In the genomic region with DNA sequence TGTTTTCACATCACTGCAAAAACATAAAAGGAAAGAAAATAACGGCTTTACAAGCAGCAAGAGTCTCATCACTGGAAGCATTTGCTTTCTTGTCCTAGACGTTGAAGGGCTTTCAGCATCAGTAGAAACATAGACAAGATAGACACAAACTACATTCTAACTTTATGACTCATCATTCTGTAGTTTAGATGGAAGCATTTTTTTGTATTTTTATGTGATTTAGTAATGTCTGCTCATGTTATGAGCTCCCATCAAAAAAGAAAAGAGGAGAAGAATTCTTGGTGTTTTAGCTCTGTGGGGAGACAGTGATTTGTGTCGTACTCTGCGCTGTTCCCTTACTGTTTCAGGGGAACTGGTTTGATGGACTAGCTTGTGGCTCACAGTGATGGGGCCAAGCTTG, we compare ENCODE assay signal across 29 cellular contexts.
DNase-seq lines count a peak whose midpoint lies in the region; ATAC-seq and TF ChIP-seq lines count a peak whose summit lies in the region.
"Had no signal": no experiment of that assay in that cellular context is flagged by ENCODE, and none has a peak within 500 bp of the region (broad histone marks: within the 10 kb centered on the region; RNA-seq: fewer than 3 reads in every experiment).

No MANE protein-coding gene starts in this region.

- H3K27me3 ChIP-seq in foreskin keratinocyte = no peaks in the 10 kb centered on the region
- no peaks in the 10 kb centered on the region for H3K27me3 ChIP-seq in Peyer's patch
- no peaks in the 10 kb centered on the region for H3K27me3 ChIP-seq in H9 (ENCODE audit: insufficient read depth, low read length)
- no peaks in the 10 kb centered on the region for H3K27me3 ChIP-seq in hepatocyte
- H3K27me3 ChIP-seq: BLaER1, esophagus squamous epithelium had no signal

- no peak overlapping the region for H2BK15ac ChIP-seq in H9 (ENCODE audit: low read depth, low read length)

- H2BK5ac ChIP-seq in H9 (ENCODE audit: insufficient read length, low read length) = no peak overlapping the region

- no peaks in the 10 kb centered on the region for H3K9me3 ChIP-seq in Peyer's patch
- no peaks in the 10 kb centered on the region for H3K9me3 ChIP-seq in H9 (ENCODE audit: control insufficient read depth, low read depth, low read length)
- no peaks in the 10 kb centered on the region for H3K9me3 ChIP-seq in hepatocyte (ENCODE audit: low read depth)
- H3K9me3 ChIP-seq: BLaER1, esophagus squamous epithelium had no signal

- H3K4me1 ChIP-seq in foreskin keratinocyte (no peaks in the 10 kb centered on the region), Peyer's patch (no peaks in the 10 kb centered on the region), H9 (ENCODE audit: insufficient read depth, low read length) (no peaks in the 10 kb centered on the region), hepatocyte (ENCODE audit: insufficient read depth) (peaks cover 13% of the 10 kb centered on the region)

- ATAC-seq in foreskin keratinocyte = peak; percentile 25
- ATAC-seq in HG03175 (IDR thresholded peaks at IDR 0.05; ENCODE audit: unreplicated experiment) = no peak
- ATAC-seq: naive thymus-derived CD8-positive, alpha-beta T cell; stimulated activated naive CD8-positive, alpha-beta T cell treated with anti-CD3 and anti-CD28 coated beads, Interleukin-15, Interleukin-2, amounts not matched to agents 100 U/mL and 50 U/mL, for 24 hours; T-helper 17 cell had no signal

- H2BK12ac ChIP-seq in H9 (ENCODE audit: insufficient read length, low read depth, low read length) = no peak overlapping the region

- no peaks in the 10 kb centered on the region for H3K9me3 Mint-ChIP-seq in H9
- H3K9me3 Mint-ChIP-seq: activated CD4-positive, alpha-beta memory T cell treated with anti-CD3 and anti-CD28 coated beads, Interleukin-2, amount 10 ng/mL, durations not matched to agents 7 days and 5 days; activated naive CD4-positive, alpha-beta T cell treated with anti-CD3 and anti-CD28 coated beads, Interleukin-2, amount 50 U/mL, for 24 hours; activated T-helper 2 cell treated with anti-CD3 and anti-CD28 coated beads, Interferon-gamma antibody, Interleukin-2, Interleukin-4, amounts not matched to agents 10 μg/mL and 5 μg/mL and 100 μg/mL, durations not matched to agents 14 hours and 24 hours and 36 hours; mesothelial cell of epicardium had no signal

- H4K8ac ChIP-seq in H9 (replicated peaks; ENCODE audit: insufficient read length, low read depth, low read length) = no peak overlapping the region

- peaks cover 3% of the 10 kb centered on the region for H3K27me3 Mint-ChIP-seq in H9 (ENCODE audit: low read depth)
- H3K27me3 Mint-ChIP-seq: activated naive CD4-positive, alpha-beta T cell treated with anti-CD3 and anti-CD28 coated beads, Interleukin-2, amount 50 U/mL, for 24 hours had no signal

- H4K5ac ChIP-seq in H9 (ENCODE audit: insufficient read length, low read depth, low read length) = no peak overlapping the region

- H4K20me1 ChIP-seq in H9 (ENCODE audit: control insufficient read depth, insufficient read depth, insufficient read length) (no peaks in the 10 kb centered on the region), hepatocyte (ENCODE audit: insufficient read depth, poor library complexity, severe bottlenecking) (no peaks in the 10 kb centered on the region)
- H4K20me1 ChIP-seq: BLaER1 had no signal

- H3K36me3 Mint-ChIP-seq in H9 (ENCODE audit: insufficient read depth in 1 of 3, low read depth in 3 of 3) = no peaks in the 10 kb centered on the region
- H3K36me3 Mint-ChIP-seq: activated naive CD4-positive, alpha-beta T cell treated with anti-CD3 and anti-CD28 coated beads, Interleukin-2, amount 50 U/mL, for 24 hours; mesothelial cell of epicardium; naive thymus-derived CD8-positive, alpha-beta T cell had no signal

- no peaks in the 10 kb centered on the region for H3K79me1 ChIP-seq in H9 (ENCODE audit: insufficient read depth, low read depth, low read length, poor library complexity, severe bottlenecking)

- H3K4me3 Mint-ChIP-seq in H9 = no peak overlapping the region
- H3K4me3 Mint-ChIP-seq: activated CD4-positive, alpha-beta memory T cell treated with anti-CD3 and anti-CD28 coated beads, Interleukin-2, amount 10 ng/mL, durations not matched to agents 7 days and 5 days; activated naive CD4-positive, alpha-beta T cell treated with anti-CD3 and anti-CD28 coated beads, Interleukin-2, amount 50 U/mL, for 24 hours; mesothelial cell of epicardium; naive thymus-derived CD8-positive, alpha-beta T cell; T-helper 17 cell had no signal

- H3K23ac ChIP-seq in H9 (ENCODE audit: insufficient read length, low read depth, low read length) = no peak overlapping the region

- no peak overlapping the region for H2BK20ac ChIP-seq in H9 (ENCODE audit: low read depth, low read length, poor library complexity, severe bottlenecking)

- H3K9ac ChIP-seq in H9 (ENCODE audit: extremely low read depth, insufficient read length, low read length) = no peak overlapping the region
- H3K9ac ChIP-seq: BLaER1 had no signal

- no peak for TF ChIP-seq POLR2A in Peyer's patch (IDR thresholded peaks at IDR 0.05)

- no peak overlapping the region for H3T11ph ChIP-seq in H9 (ENCODE audit: low read length)

- no peak overlapping the region for H2BK120ac ChIP-seq in H9 (ENCODE audit: low read depth, low read length, poor library complexity, severe bottlenecking)

- WGBS in H9 (ENCODE audit: extremely low coverage, insufficient read length, low lambda C conversion rate) = no CpG with 5 or more reads among the region's 4 CpGs
- 58% methylated on average over 4 of the region's 4 CpGs for WGBS in hepatocyte (ENCODE audit: low lambda C conversion rate, missing lambda C conversion rate)

- no peak overlapping the region for H3K18ac ChIP-seq in H9 (ENCODE audit: insufficient read length, low read depth, low read length)

- H3K27ac ChIP-seq in foreskin keratinocyte (no peak overlapping the region), Peyer's patch (no peak overlapping the region), H9 (ENCODE audit: insufficient read length, low read depth, low read length) (no peak overlapping the region), hepatocyte (no peak overlapping the region)
- H3K27ac ChIP-seq: BLaER1, esophagus squamous epithelium, SK-N-MC had no signal

- H2AFZ ChIP-seq in H9 (ENCODE audit: low read length) (no peak overlapping the region), hepatocyte (no peak overlapping the region)

- peak; percentile 36 for DNase-seq in A172 (ENCODE audit: low spot score)
- peak; percentile 73 for DNase-seq in GM03348 (ENCODE audit: low spot score)
- DNase-seq in RPMI7951 (ENCODE audit: low read depth) = peak; percentile 23
- DNase-seq in foreskin keratinocyte = peak in 1 of 2 donors; percentile 16
- DNase-seq in Peyer's patch = no peak
- DNase-seq in H9 = no peak
- DNase-seq in hepatocyte (ENCODE audit: low spot score) = no peak
- DNase-seq: 8988T; activated CD4-positive, alpha-beta memory T cell treated with anti-CD3 and anti-CD28 coated beads, Interleukin-2, amount 10 ng/mL, durations not matched to agents 7 days and 5 days; activated CD4-positive, CD25-positive, alpha-beta regulatory T cell treated with anti-CD3 and anti-CD28 coated beads, Interleukin-2, amount 50 U/mL, for 72 hours; aorta; caudate nucleus; COR-L47; DMS53; esophagus squamous epithelium; GF-D8; glutamatergic neuron; naive thymus-derived CD8-positive, alpha-beta T cell; NCI-H2029; NCI-H748 treated with DMSO at 0.1 percent for 48 hours; RPMI8226; stimulated activated naive CD8-positive, alpha-beta T cell treated with anti-CD3 and anti-CD28 coated beads, Interleukin-15, Interleukin-2, amounts not matched to agents 100 U/mL and 50 U/mL, for 24 hours; T-helper 17 cell had no signal

- H3K4me3 ChIP-seq in Peyer's patch (no peak overlapping the region), hepatocyte (no peak overlapping the region)
- H3K4me3 ChIP-seq: BLaER1, esophagus squamous epithelium, SK-N-MC had no signal

- H3K9me2 ChIP-seq in hepatocyte (replicated peaks; ENCODE audit: insufficient read depth) = no peaks in the 10 kb centered on the region

- no peak overlapping the region for H3K4me2 ChIP-seq in H9 (ENCODE audit: insufficient read depth, insufficient read length, low read length)
- no peak overlapping the region for H3K4me2 ChIP-seq in hepatocyte
- H3K4me2 ChIP-seq: BLaER1 had no signal

- no peak overlapping the region for H3K27ac Mint-ChIP-seq in H9
- H3K27ac Mint-ChIP-seq: activated CD4-positive, alpha-beta memory T cell treated with anti-CD3 and anti-CD28 coated beads, Interleukin-2, amount 10 ng/mL, durations not matched to agents 7 days and 5 days; activated naive CD4-positive, alpha-beta T cell treated with anti-CD3 and anti-CD28 coated beads, Interleukin-2, amount 50 U/mL, for 24 hours; activated T-helper 2 cell treated with anti-CD3 and anti-CD28 coated beads, Interferon-gamma antibody, Interleukin-2, Interleukin-4, amounts not matched to agents 10 μg/mL and 5 μg/mL and 100 μg/mL, durations not matched to agents 14 hours and 24 hours and 36 hours; mesothelial cell of epicardium; naive thymus-derived CD8-positive, alpha-beta T cell; T-helper 17 cell had no signal

- TF ChIP-seq CTCF in foreskin keratinocyte (conservative IDR thresholded peaks at IDR 0.05) (no peak), Peyer's patch (IDR thresholded peaks at IDR 0.05) (no peak), H9 (conservative IDR thresholded peaks at IDR 0.05) (no peak), hepatocyte (IDR thresholded peaks at IDR 0.05; ENCODE audit: poor library complexity) (no peak)

- H4K91ac ChIP-seq in H9 (ENCODE audit: insufficient read length, low read depth, low read length) = no peak overlapping the region

- H3K56ac ChIP-seq in H9 (ENCODE audit: insufficient read length, low read depth, low read length) = no peak overlapping the region

- H3K4me1 Mint-ChIP-seq in H9 = peaks cover 12 to 30% of the 10 kb centered on the region in 2 experiments
- H3K4me1 Mint-ChIP-seq: activated naive CD4-positive, alpha-beta T cell treated with anti-CD3 and anti-CD28 coated beads, Interleukin-2, amount 50 U/mL, for 24 hours; naive thymus-derived CD8-positive, alpha-beta T cell had no signal

- H3K36me3 ChIP-seq in Peyer's patch (no peaks in the 10 kb centered on the region), hepatocyte (replicated peaks; ENCODE audit: insufficient read depth, low read depth) (no peaks in the 10 kb centered on the region)
- H3K36me3 ChIP-seq: esophagus squamous epithelium had no signal

- no peak overlapping the region for H3K4ac ChIP-seq in H9 (ENCODE audit: low read depth, low read length)

- no peaks in the 10 kb centered on the region for H3K23me2 ChIP-seq in H9 (ENCODE audit: insufficient read length, low read depth, low read length, poor library complexity, severe bottlenecking)

- H3K14ac ChIP-seq in H9 (ENCODE audit: insufficient read depth, low read length) = no peak overlapping the region

- H3K79me2 ChIP-seq in H9 (ENCODE audit: insufficient read depth, low read length) (no peaks in the 10 kb centered on the region), hepatocyte (no peaks in the 10 kb centered on the region)

- no peak overlapping the region for H2AK5ac ChIP-seq in H9 (ENCODE audit: insufficient read length, low read length)

Comparison
In these comparisons a context has a peak if more than half of its experiments do, and no peak if none do; other contexts are left out.
1. DNase-seq: peak in A172 (single experiment), GM03348 (single experiment) and RPMI7951 (single experiment); none in Peyer's patch (0 of 3), H9 (single experiment) and hepatocyte (single experiment).